1 cellular context compared by ENCODE assay signal in genomic region chr18:78754311-78755043, GRCh38.
TF ChIP-seq lines count a peak whose summit lies in the region.

No MANE protein-coding gene starts in this region.

TF ChIP-seq in HepG2, 621 proteins besides CTCF, POLR2A, EP300 and RAD21 (continued from another document):
- TF ChIP-seq ETV5 (CRISPR knock-in tag; IDR thresholded peaks at IDR 0.05; ENCODE audit: borderline replicate concordance), result no peak
